ENCODE assay signal across 24 cellular contexts in the genomic region with DNA sequence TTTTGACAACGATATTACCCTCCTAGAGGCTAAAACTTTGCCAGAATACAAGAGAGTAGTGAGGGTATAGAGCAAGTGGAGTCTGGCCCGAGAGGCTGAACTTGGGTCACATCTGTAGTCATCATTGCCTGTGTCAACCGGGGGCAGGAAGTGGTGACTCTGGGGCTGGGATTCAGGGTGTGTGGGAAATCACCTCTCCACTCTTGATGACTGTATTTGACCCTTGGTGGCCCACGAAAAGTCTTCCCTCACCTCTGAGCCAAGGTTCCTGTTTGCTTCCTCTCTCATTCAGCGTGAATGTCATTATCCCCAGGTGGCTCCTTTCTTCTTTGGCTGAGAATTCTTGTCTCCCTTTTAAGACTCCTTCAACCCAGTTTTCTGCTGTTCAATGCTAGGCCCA.
DNase-seq lines count a peak whose midpoint lies in the region; ATAC-seq, FAIRE-seq and TF ChIP-seq lines count a peak whose summit lies in the region.
"Had no signal": no experiment of that assay in that cellular context is flagged by ENCODE, and none has a peak within 500 bp of the region (broad histone marks: within the 10 kb centered on the region; RNA-seq: fewer than 3 reads in every experiment).

No MANE protein-coding gene starts in this region.

- WGBS in stomach, 5 donors = 67 to 77% (median 71%) methylated on average over 5 of the region's 5 CpGs

- H3K9me3 ChIP-seq in keratinocyte (ENCODE audit: control insufficient read depth, low read depth, low read length) (no peaks in the 10 kb centered on the region), stomach (no peaks in the 10 kb centered on the region), BE2C (no peaks in the 10 kb centered on the region)
- H3K9me3 ChIP-seq: HAP-1, ovary, right lobe of liver, tibial artery had no signal

- H3K4me1 ChIP-seq in keratinocyte (ENCODE audit: control insufficient read depth, extremely low read depth, insufficient read depth, low read length) = peaks cover 4% of the 10 kb centered on the region
- H3K4me1 ChIP-seq in stomach = no peaks in the 10 kb centered on the region
- H3K4me1 ChIP-seq in BE2C = no peaks in the 10 kb centered on the region
- H3K4me1 ChIP-seq: right lobe of liver, tibial artery had no signal

- H3K27me3 ChIP-seq in keratinocyte (ENCODE audit: control insufficient read depth, extremely low read depth, insufficient read depth, low read length) = no peaks in the 10 kb centered on the region
- no peaks in the 10 kb centered on the region for H3K27me3 ChIP-seq in stomach
- no peaks in the 10 kb centered on the region for H3K27me3 ChIP-seq in BE2C
- H3K27me3 ChIP-seq: foreskin keratinocyte, ovary, right lobe of liver, tibial artery had no signal

- no peak for TF ChIP-seq EP300 in stomach (IDR thresholded peaks at IDR 0.05)

- peak; percentile 43 for FAIRE-seq in keratinocyte (lab: Jason Lieb, UNC)
- no peak for FAIRE-seq in GM12892 (lab: Jason Lieb, UNC)
- FAIRE-seq: GM18507, GM19239 had no signal

- no peaks in the 10 kb centered on the region for H3K36me3 ChIP-seq in keratinocyte (ENCODE audit: control insufficient read depth in 2 of 2, extremely low read depth in 1 of 2, insufficient read depth in 2 of 2, low read length in 2 of 2)
- H3K36me3 ChIP-seq in stomach = no peaks in the 10 kb centered on the region
- no peaks in the 10 kb centered on the region for H3K36me3 ChIP-seq in BE2C
- H3K36me3 ChIP-seq: HAP-1, ovary, right lobe of liver, tibial artery had no signal

- H3K4me2 ChIP-seq in keratinocyte (ENCODE audit: control insufficient read depth, extremely low read depth, insufficient read depth, low read depth, low read length) = no peak overlapping the region

- H3K27ac ChIP-seq in keratinocyte (ENCODE audit: control insufficient read depth, insufficient read depth, low read length) (no peak overlapping the region), stomach (no peak overlapping the region)
- H3K27ac ChIP-seq: foreskin keratinocyte, ovary, right lobe of liver, tibial artery had no signal

- H4K20me1 ChIP-seq in keratinocyte (ENCODE audit: control insufficient read depth, extremely low read depth, insufficient read depth, low read length) = no peaks in the 10 kb centered on the region

- dilution Hi-C loops in keratinocyte (cut with MboI; ENCODE audit: extremely low pct_ligation_motif_present, low sequenced_read_pairs) = no loop called here

- TF ChIP-seq POLR2A in stomach (IDR thresholded peaks at IDR 0.05) (no peak), GM12892 (IDR thresholded peaks at IDR 0.05; ENCODE audit: low read depth, low read length) (no peak)

- no peaks in the 10 kb centered on the region for H3K79me2 ChIP-seq in keratinocyte (ENCODE audit: control insufficient read depth, insufficient read depth, low read length)

- H3K4me3 ChIP-seq in keratinocyte (ENCODE audit: control insufficient read depth in 2 of 3, extremely low read depth in 1 of 3, insufficient read depth in 2 of 3, low read depth in 1 of 3, low read length in 3 of 3) (no peak overlapping the region), stomach (no peak overlapping the region), BE2C (ENCODE audit: low read depth, low read length) (no peak overlapping the region)
- H3K4me3 ChIP-seq: HAP-1, ovary, right lobe of liver, tibial artery had no signal

- peak; percentile 78 for ATAC-seq in GM18861 (IDR thresholded peaks at IDR 0.05; ENCODE audit: unreplicated experiment)
- peak; percentile 58 for ATAC-seq in GM21515 (IDR thresholded peaks at IDR 0.05; ENCODE audit: unreplicated experiment)
- ATAC-seq in HG03442 (IDR thresholded peaks at IDR 0.05; ENCODE audit: unreplicated experiment) = peak; percentile 87
- ATAC-seq: activated CD8-positive, alpha-beta T cell treated with anti-CD3 and anti-CD28 coated beads for 36 hours; foreskin keratinocyte; right lobe of liver; T-cell had no signal

- H3K9me1 ChIP-seq in keratinocyte (ENCODE audit: control insufficient read depth, extremely low read depth, insufficient read depth, low read length) = no peaks in the 10 kb centered on the region

- H2AFZ ChIP-seq in keratinocyte (ENCODE audit: control insufficient read depth, low read length) = no peak overlapping the region

- no peak overlapping the region for H3K9ac ChIP-seq in keratinocyte (ENCODE audit: control insufficient read depth, extremely low read depth, insufficient read depth, low read length)

- DNase-seq in keratinocyte (ENCODE audit: low read depth, low spot score) = no peak
- DNase-seq in stomach = no peak
- DNase-seq in BE2C = no peak
- DNase-seq in GM12892 (ENCODE audit: insufficient read length) = no peak
- DNase-seq: activated CD8-positive, alpha-beta T cell treated with anti-CD3 and anti-CD28 coated beads for 36 hours; caudate nucleus; CD8-positive, alpha-beta memory T cell; foreskin keratinocyte; NCI-H1092 treated with DMSO at 0.1 percent for 48 hours; NCI-H2107; NCI-H524; OCI-M1; ovary; right lobe of liver; SHP77 treated with DMSO at 0.1 percent for 48 hours; stimulated activated CD4-positive, alpha-beta T cell treated with anti-CD3 and anti-CD28 coated beads, Interleukin-15, amount 100 ng/mL, for 24 hours; T-cell; tibial artery had no signal

- no peak for TF ChIP-seq CTCF in keratinocyte (optimal IDR thresholded peaks at IDR 0.05 in 1 of 3, IDR thresholded peaks at IDR 0.05 in 1 of 3, conservative IDR thresholded peaks at IDR 0.05 in 1 of 3; ENCODE audit: extremely low read depth in 1 of 3, insufficient read depth in 2 of 3, low read length in 3 of 3)
- TF ChIP-seq CTCF in stomach (IDR thresholded peaks at IDR 0.05) = no peak
- TF ChIP-seq CTCF in BE2C (IDR thresholded peaks at IDR 0.05; ENCODE audit: low read depth, low read length) = no peak

- intact Hi-C loops in stomach (cut with DNase I; ENCODE audit: low total_unique reads) = no loop called here
